ENCODE assay signal across 19 cellular contexts in genomic region chr19:7104783-7105447, GRCh38. TPM values are rescaled to one million over a fixed set of nuclear protein-coding genes. Genes with fewer than 3 reads are reported as not detected.
"Had no signal": no experiment of that assay in that cellular context is flagged by ENCODE, and none has a peak within 500 bp of the region (broad histone marks: within the 10 kb centered on the region; RNA-seq: fewer than 3 reads in every experiment).

No MANE protein-coding gene starts in this region.

- H3K36me3 Mint-ChIP-seq: immature natural killer cell had no signal

- H3K27ac ChIP-seq: cardiac muscle cell, esophagus muscularis mucosa, psoas muscle, upper lobe of right lung had no signal

- H3K27ac Mint-ChIP-seq: activated CD8-positive, alpha-beta T cell treated with anti-CD3 and anti-CD28 coated beads, Interleukin-2, amount 10 ng/mL, durations not matched to agents 7 days and 5 days; activated naive CD4-positive, alpha-beta T cell treated with anti-CD3 and anti-CD28 coated beads for 36 hours; immature natural killer cell; nephron; stimulated activated naive CD8-positive, alpha-beta T cell treated with anti-CD3 and anti-CD28 coated beads, Interleukin-15, Interleukin-2, amounts not matched to agents 100 ng/mL and 50 ng/mL, for 24 hours; WTC11 had no signal

- H3K4me1 ChIP-seq: upper lobe of right lung had no signal

- ATAC-seq: activated CD8-positive, alpha-beta T cell treated with anti-CD3 and anti-CD28 coated beads, Interleukin-2, amount 10 ng/mL, durations not matched to agents 7 days and 5 days; psoas muscle; upper lobe of right lung; WTC11 had no signal

- H3K27me3 Mint-ChIP-seq: stimulated activated naive CD8-positive, alpha-beta T cell treated with anti-CD3 and anti-CD28 coated beads, Interleukin-15, Interleukin-2, amounts not matched to agents 100 ng/mL and 50 ng/mL, for 24 hours had no signal

- H3K9me3 ChIP-seq: esophagus muscularis mucosa, psoas muscle, upper lobe of right lung had no signal

- H3K36me3 ChIP-seq: cardiac muscle cell, esophagus muscularis mucosa, upper lobe of right lung had no signal

- H3K9me3 Mint-ChIP-seq: activated naive CD4-positive, alpha-beta T cell treated with anti-CD3 and anti-CD28 coated beads for 36 hours; immature natural killer cell; stimulated activated naive CD8-positive, alpha-beta T cell treated with anti-CD3 and anti-CD28 coated beads, Interleukin-15, Interleukin-2, amounts not matched to agents 100 ng/mL and 50 ng/mL, for 24 hours; WTC11 had no signal

- H3K4me3 Mint-ChIP-seq: activated CD8-positive, alpha-beta T cell treated with anti-CD3 and anti-CD28 coated beads, Interleukin-2, amount 10 ng/mL, durations not matched to agents 7 days and 5 days; activated naive CD4-positive, alpha-beta T cell treated with anti-CD3 and anti-CD28 coated beads for 36 hours; immature natural killer cell; nephron; stimulated activated naive CD8-positive, alpha-beta T cell treated with anti-CD3 and anti-CD28 coated beads, Interleukin-15, Interleukin-2, amounts not matched to agents 100 ng/mL and 50 ng/mL, for 24 hours; WTC11 had no signal

- H3K4me3 ChIP-seq: cardiac muscle cell, esophagus muscularis mucosa, psoas muscle, upper lobe of right lung had no signal

- DNase-seq: activated CD4-positive, alpha-beta T cell treated with anti-CD3 and anti-CD28 coated beads for 48 hours; activated CD8-positive, alpha-beta memory T cell treated with anti-CD3 and anti-CD28 coated beads, Interleukin-2, amount 50 U/mL, for 48 hours; activated CD8-positive, alpha-beta T cell treated with anti-CD3 and anti-CD28 coated beads, Interleukin-2, amount 10 ng/mL, durations not matched to agents 7 days and 5 days; activated naive CD4-positive, alpha-beta T cell treated with anti-CD3 and anti-CD28 coated beads for 36 hours; foreskin fibroblast; immature natural killer cell; mammary epithelial cell; psoas muscle; stimulated activated CD4-positive, alpha-beta T cell treated with anti-CD3 and anti-CD28 coated beads, Interleukin-4, amount 100 ng/mL, for 1 hour; stimulated activated CD8-positive, alpha-beta memory T cell treated with anti-CD3 and anti-CD28 coated beads, Interleukin-4, amount 100 ng/mL, for 48 hours; upper lobe of right lung had no signal

RNA-seq across cellular contexts. Expression of gene MBD3L3, which starts 46.4 kb away (rescaled TPM):
- total RNA-seq: activated CD8-positive, alpha-beta T cell treated with anti-CD3 and anti-CD28 coated beads, Interleukin-2, amount 10 ng/mL, durations not matched to agents 7 days and 5 days; activated naive CD4-positive, alpha-beta T cell treated with anti-CD3 and anti-CD28 coated beads for 36 hours; cardiac muscle cell; esophagus muscularis mucosa; mammary epithelial cell; omental fat pad; psoas muscle; temporal lobe; upper lobe of right lung; WTC11 had no signal
- polyA plus RNA-seq: adipose tissue, cardiac muscle cell, immature natural killer cell, mammary epithelial cell, psoas muscle had no signal

RNA-seq across cellular contexts. Expression of gene MBD3L2, which starts 55.8 kb away (rescaled TPM):
- total RNA-seq: activated CD8-positive, alpha-beta T cell treated with anti-CD3 and anti-CD28 coated beads, Interleukin-2, amount 10 ng/mL, durations not matched to agents 7 days and 5 days; activated naive CD4-positive, alpha-beta T cell treated with anti-CD3 and anti-CD28 coated beads for 36 hours; cardiac muscle cell; esophagus muscularis mucosa; mammary epithelial cell; omental fat pad; psoas muscle; temporal lobe; upper lobe of right lung; WTC11 had no signal
- polyA plus RNA-seq: adipose tissue, cardiac muscle cell, immature natural killer cell, mammary epithelial cell, psoas muscle had no signal
